In the genomic region with DNA sequence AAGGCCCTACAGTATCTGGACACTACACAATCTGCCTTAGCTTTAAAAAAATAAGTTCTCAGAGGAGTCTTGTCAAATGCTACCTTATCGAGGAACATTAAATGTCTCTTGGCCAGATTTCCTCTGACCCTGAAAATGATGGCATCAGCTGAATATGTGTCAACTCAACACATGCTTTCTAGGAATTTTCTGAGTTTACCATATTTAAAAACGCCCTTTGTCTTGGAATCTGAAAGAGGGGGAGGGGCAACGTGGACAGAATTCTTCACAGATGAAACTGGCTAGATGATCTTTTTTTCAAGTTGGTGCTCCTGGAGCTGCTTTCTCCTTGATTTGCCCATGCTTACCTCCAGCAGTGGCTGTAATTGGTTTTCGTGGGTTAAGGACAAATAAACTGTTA, we compare ENCODE assay signal across 10 cellular contexts. TPM values are rescaled to one million over a fixed set of nuclear protein-coding genes. Genes with fewer than 3 reads are reported as not detected.
DNase-seq lines count a peak whose midpoint lies in the region; ATAC-seq and TF ChIP-seq lines count a peak whose summit lies in the region.
"Had no signal": no experiment of that assay in that cellular context is flagged by ENCODE, and none has a peak within 500 bp of the region (broad histone marks: within the 10 kb centered on the region; RNA-seq: fewer than 3 reads in every experiment).

No MANE protein-coding gene starts in this region.

- no peaks in the 10 kb centered on the region for H3K36me3 Mint-ChIP-seq in natural killer cell

- no peak overlapping the region for H3K27ac Mint-ChIP-seq in natural killer cell

- 27 to 31% methylated on average over 4 of the region's 4 CpGs for WGBS in ectodermal cell, 2 experiments

- H3K9me3 Mint-ChIP-seq in natural killer cell, result no peaks in the 10 kb centered on the region

- H3K4me1 ChIP-seq in ectodermal cell (ENCODE audit: control insufficient read depth, insufficient read depth, low read length), result peaks cover 8% of the 10 kb centered on the region
- H3K4me1 ChIP-seq in gastrocnemius medialis, result peaks cover 11 to 17% of the 10 kb centered on the region in 2 donors

- H3K9me3 ChIP-seq in ectodermal cell (ENCODE audit: control insufficient read depth, low read length) (no peaks in the 10 kb centered on the region), gastrocnemius medialis (no peaks in the 10 kb centered on the region)

- intact Hi-C loops in natural killer cell (cut with micrococcal nuclease), result loop anchor here (10.0 kb wide), 2 partner anchors 326 to 1304 kb away; no protein-coding TSS in a partner anchor
- intact Hi-C loops in sciatic nerve (cut with DNase I), result no loop called here
- intact Hi-C loops in gastrocnemius medialis (cut with DNase I; ENCODE audit: low total_unique reads), result no loop called here

- ATAC-seq in natural killer cell, result no peak
- no peak for ATAC-seq in sciatic nerve
- ATAC-seq in gastrocnemius medialis, result no peak

- DNase-seq in BJ (ENCODE audit: low read depth), result no peak
- DNase-seq in LHCN-M2 (ENCODE audit: low read depth), result peak; percentile 13
- DNase-seq in natural killer cell, result no peak
- DNase-seq in cortex of kidney (lab: John Stamatoyannopoulos, UW), result no peak
- no peak for DNase-seq in sciatic nerve (ENCODE audit: low spot score)
- no peak for DNase-seq in activated gamma-delta T cell treated with Interleukin-2 at 50 U/mL for 16 hours
- no peak for DNase-seq in gastrocnemius medialis
- DNase-seq: activated effector memory CD4-positive, alpha-beta T cell treated with Interleukin-2 at 50 U/mL for 16 hours; hypothalamus had no signal

- H3K36me3 ChIP-seq in BJ (ENCODE audit: control insufficient read depth, insufficient read depth, low read length) (no peaks in the 10 kb centered on the region), ectodermal cell (ENCODE audit: control insufficient read depth, insufficient read depth, low read length) (peaks cover 4% of the 10 kb centered on the region), gastrocnemius medialis (no peaks in the 10 kb centered on the region)

- H3K4me1 Mint-ChIP-seq in natural killer cell, result peaks cover 24 to 28% of the 10 kb centered on the region in 2 donors

- H3K4me3 ChIP-seq in BJ (ENCODE audit: low read depth, low read length) (peak overlapping the region; percentile 64; the same call in 1 of the 2 replicates), ectodermal cell (ENCODE audit: insufficient read depth, low read depth, low read length) (peak overlapping the region; percentile 88), gastrocnemius medialis (no peak overlapping the region)

- no peak for TF ChIP-seq POLR2A in gastrocnemius medialis (IDR thresholded peaks at IDR 0.05)

- H3K27ac ChIP-seq in ectodermal cell (ENCODE audit: insufficient read depth, low read depth, low read length, poor library complexity, severe bottlenecking) (no peak overlapping the region), gastrocnemius medialis (no peak overlapping the region)

- H3K27me3 ChIP-seq in BJ (ENCODE audit: control insufficient read depth, insufficient read depth, low read length), result no peaks in the 10 kb centered on the region
- no peaks in the 10 kb centered on the region for H3K27me3 ChIP-seq in ectodermal cell (ENCODE audit: control insufficient read depth, insufficient read depth, low read length, poor library complexity, severe bottlenecking)
- H3K27me3 ChIP-seq in gastrocnemius medialis, result peaks cover 0 to 4% (median 2%) of the 10 kb centered on the region in 3 donors

- in situ Hi-C loops in gastrocnemius medialis (cut with MboI; ENCODE audit: low sequenced_read_pairs in 4 of 4), result no loop called here

- H3K27me3 Mint-ChIP-seq in natural killer cell (ENCODE audit: low read depth in 2 of 2), result peaks cover 0 to 2% of the 10 kb centered on the region in 2 donors

- TF ChIP-seq CTCF in BJ (IDR thresholded peaks at IDR 0.05; ENCODE audit: insufficient read depth, low read depth, low read length) (no peak), natural killer cell (IDR thresholded peaks at IDR 0.05) (no peak), gastrocnemius medialis (IDR thresholded peaks at IDR 0.05 in 4 of 5, conservative IDR thresholded peaks at IDR 0.05 in 1 of 5) (no peak)

- CTCF ChIA-PET in BJ (lab: Yijun Ruan, JAX), result interaction anchor here (0.5 to 2.1 kb wide), 3 partner anchors 323 to 1849 kb away, joined by 3 to 4 read pairs (median 4); no protein-coding TSS in a partner anchor

- POLR2A ChIA-PET in BJ (lab: Charles Lee), result interaction anchor here (0.7 kb wide), 1 partner anchor 25 kb away, joined by 3 read pairs; no protein-coding TSS in a partner anchor

- peak overlapping the region; percentile 77 for H3K4me3 Mint-ChIP-seq in natural killer cell

RNA-seq across cellular contexts. Expression of a gene that starts 5.1 kb away (rescaled TPM):
- polyA plus RNA-seq in BJ (2011; rRNA removed), result 2.4 and 2.9 TPM in 2 replicates
- polyA minus RNA-seq in BJ (2011; rRNA and poly(A)+ RNA removed), result 2.5 and 3.1 TPM in 2 replicates
- total RNA-seq in LHCN-M2 (2014; rRNA removed) (4.3 and 6.2 TPM in 2 replicates), natural killer cell (1 to 10 TPM; 4.4 to 7.6 (median 6.4) TPM), sciatic nerve (18.6 TPM), gastrocnemius medialis (1 to 10 TPM in 2 of 4 donors, under 1 TPM in 2; 0.80 to 1.6 (median 1.0) TPM)
- polyA plus RNA-seq in LHCN-M2 (2012), result 3.3 TPM
- 84.2 TPM for polyA plus RNA-seq in ectodermal cell (2013, experiment 1 of 4)
- 95.1 TPM for polyA plus RNA-seq in ectodermal cell (2013, experiment 2 of 4)
- 66.7 TPM for polyA plus RNA-seq in ectodermal cell (2013, experiment 3 of 4)
- polyA plus RNA-seq in ectodermal cell (2013, experiment 4 of 4), result 77.3 TPM

Comparison
In these comparisons a context has a peak if more than half of its experiments do, and no peak if none do; other contexts are left out.
1. H3K4me3 ChIP-seq: peak in BJ (single experiment) and ectodermal cell (single experiment); none in gastrocnemius medialis (0 of 4).